30 cellular contexts compared by ENCODE assay signal in genomic region chr3:151398895-151399294, GRCh38. TPM values are rescaled to one million over a fixed set of nuclear protein-coding genes. Genes with fewer than 3 reads are reported as not detected.
A peak's percentile ranks its signal among the peaks of the same experiment; 100 is the strongest.
DNase-seq lines count a peak whose midpoint lies in the region; ATAC-seq and TF ChIP-seq lines count a peak whose summit lies in the region.
"Had no signal": no experiment of that assay in that cellular context is flagged by ENCODE, and none has a peak within 500 bp of the region (broad histone marks: within the 10 kb centered on the region; RNA-seq: fewer than 3 reads in every experiment).

No MANE protein-coding gene starts in this region.

- H3K4me1 ChIP-seq in OCI-LY3 (ENCODE audit: low read length) = peaks cover 11% of the 10 kb centered on the region
- no peaks in the 10 kb centered on the region for H3K4me1 ChIP-seq in upper lobe of right lung
- H3K4me1 ChIP-seq: Peyer's patch, right atrium auricular region, transverse colon had no signal

- H2AFZ ChIP-seq in OCI-LY3 (ENCODE audit: low read depth, low read length) = no peak overlapping the region

- no peak overlapping the region for H3K4me3 ChIP-seq in OCI-LY3 (ENCODE audit: low read length)
- H3K4me3 ChIP-seq in upper lobe of right lung = no peak overlapping the region
- H3K4me3 ChIP-seq: heart left ventricle, Peyer's patch, right atrium auricular region, transverse colon had no signal

- ATAC-seq in HG02938 (IDR thresholded peaks at IDR 0.05; ENCODE audit: unreplicated experiment) = peak; percentile 73
- peak; percentile 41 for ATAC-seq in upper lobe of right lung
- no peak for ATAC-seq in GM21360 (IDR thresholded peaks at IDR 0.05; ENCODE audit: unreplicated experiment)
- ATAC-seq: activated CD8-positive, alpha-beta T cell treated with anti-CD3 and anti-CD28 coated beads for 36 hours; heart left ventricle; left colon had no signal

- H3K4me2 ChIP-seq in OCI-LY3 (ENCODE audit: low read length) = peak overlapping the region; percentile 43; the same call in 1 of the 2 replicates
- H3K4me2 ChIP-seq: KMS-11 had no signal

- no peak overlapping the region for H3K9ac ChIP-seq in OCI-LY3 (ENCODE audit: low read length)
- H3K9ac ChIP-seq: KMS-11 had no signal

- no peaks in the 10 kb centered on the region for H3K79me2 ChIP-seq in OCI-LY3 (ENCODE audit: low read length)

- H3K27me3 ChIP-seq in OCI-LY3 (ENCODE audit: low read depth, low read length) = no peaks in the 10 kb centered on the region
- H3K27me3 ChIP-seq in upper lobe of right lung = no peaks in the 10 kb centered on the region
- H3K27me3 ChIP-seq: heart left ventricle, Peyer's patch, right atrium auricular region, transverse colon had no signal

- no peaks in the 10 kb centered on the region for H3K9me3 ChIP-seq in OCI-LY3 (ENCODE audit: insufficient read depth, low read length)
- no peaks in the 10 kb centered on the region for H3K9me3 ChIP-seq in upper lobe of right lung
- H3K9me3 ChIP-seq: heart left ventricle, Peyer's patch, right atrium auricular region, transverse colon had no signal

- TF ChIP-seq CTCF in OCI-LY3 (IDR thresholded peaks at IDR 0.05; ENCODE audit: low read depth, low read length) (no peak), upper lobe of right lung (IDR thresholded peaks at IDR 0.05) (no peak)

- DNase-seq in SKM-1 treated with dmso at 0.1 percent for 144 hours (lab: John Stamatoyannopoulos, UW; ENCODE audit: unreplicated experiment) (peak; percentile 23), SKM-1 (lab: John Stamatoyannopoulos, UW; ENCODE audit: unreplicated experiment) (no peak), upper lobe of right lung (no peak), OCI-M2 (lab: John Stamatoyannopoulos, UW; ENCODE audit: unreplicated experiment) (no peak)
- DNase-seq in activated naive CD4-positive, alpha-beta T cell treated with Interleukin-2 at 50 U/mL for 16 hours = no peak
- DNase-seq: 8988T; activated CD8-positive, alpha-beta T cell treated with anti-CD3 and anti-CD28 coated beads for 36 hours; activated gamma-delta T cell treated with Interleukin-2 at 50 U/mL for 16 hours; activated T-cell treated with anti-CD3 and anti-CD28 coated beads for 4 hours; CD8-positive, alpha-beta memory T cell; DMS153; GF-D8; heart left ventricle; HFFc6; left colon; mesenchymal stem cell; NCI-H187 treated with DMSO at 0.1 percent for 48 hours; NCI-H226; NCI-H774; Peyer's patch; stimulated activated CD4-positive, alpha-beta T cell treated with anti-CD3 and anti-CD28 coated beads, Interleukin-12 subunit alpha, Interleukin-12 subunit beta, amount 100 ng/mL, for 4 hours; T1000; transverse colon had no signal

- H3K36me3 ChIP-seq in OCI-LY3 (replicated peaks; ENCODE audit: low read depth, low read length) = peaks cover 2% of the 10 kb centered on the region
- H3K36me3 ChIP-seq in upper lobe of right lung = no peaks in the 10 kb centered on the region
- H3K36me3 ChIP-seq: heart left ventricle, Peyer's patch, right atrium auricular region, transverse colon had no signal

- no peak overlapping the region for H3K27ac ChIP-seq in OCI-LY3 (ENCODE audit: low read length)
- H3K27ac ChIP-seq in upper lobe of right lung = no peak overlapping the region
- H3K27ac ChIP-seq: heart left ventricle, KMS-11, Peyer's patch, right atrium auricular region, transverse colon had no signal

- intact Hi-C loops in upper lobe of right lung (cut with DNase I) = no loop called here

- no peaks in the 10 kb centered on the region for H4K20me1 ChIP-seq in OCI-LY3 (ENCODE audit: insufficient read depth, low read length)

RNA-seq across cellular contexts. Expression of gene P2RY12, which starts 14.3 kb away (rescaled TPM):
- total RNA-seq in upper lobe of right lung = 3.1 TPM
- total RNA-seq: activated CD8-positive, alpha-beta T cell treated with anti-CD3 and anti-CD28 coated beads for 36 hours; CD8-positive, alpha-beta memory T cell; chondrocyte; epithelial cell of proximal tubule; HFFc6 had no signal
